In genomic region chr7:50953820-50954219, GRCh38 we compare ENCODE assay signal across 1 cellular context.
TF ChIP-seq lines count a peak whose summit lies in the region.

No MANE protein-coding gene starts in this region.

TF ChIP-seq in GM23338, 12 proteins besides CTCF, POLR2A, EP300 and RAD21 (continued from another document):
- TF ChIP-seq REST (IDR thresholded peaks at IDR 0.05; ENCODE audit: unreplicated experiment) (no peak), CREB1 (CRISPR knock-in tag; IDR thresholded peaks at IDR 0.05; ENCODE audit: low read depth) (no peak), NANOG (IDR thresholded peaks at IDR 0.05; ENCODE audit: borderline replicate concordance) (no peak), STAT1 (IDR thresholded peaks at IDR 0.05; ENCODE audit: unreplicated experiment) (no peak), POLR2AphosphoS5 (IDR thresholded peaks at IDR 0.05; ENCODE audit: low read depth) (no peak), JUNB (IDR thresholded peaks at IDR 0.05; ENCODE audit: unreplicated experiment) (no peak), ZNF331 (CRISPR knock-in tag; IDR thresholded peaks at IDR 0.05; ENCODE audit: low read depth) (no peak)
